ENCODE assay signal across 17 cellular contexts in the genomic region with DNA sequence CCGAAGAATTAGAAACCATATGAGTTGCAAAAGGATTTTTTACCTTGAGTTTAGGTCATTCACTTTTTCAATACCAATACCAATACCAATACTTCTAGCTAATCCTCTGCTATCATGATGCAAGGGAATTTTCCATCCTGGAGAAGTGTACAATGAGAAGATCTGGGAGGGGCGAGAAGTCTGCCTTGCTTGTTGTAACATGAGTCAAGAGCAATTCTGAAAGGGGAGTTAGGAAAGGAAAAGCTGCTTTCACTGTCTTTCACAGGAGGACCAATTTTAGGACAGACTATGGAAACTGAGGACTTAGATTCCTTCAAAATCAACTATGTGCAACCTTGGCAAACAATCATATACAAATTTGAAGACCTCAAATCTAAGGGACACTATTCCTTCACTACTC.
DNase-seq lines count a peak whose midpoint lies in the region; ATAC-seq and TF ChIP-seq lines count a peak whose summit lies in the region.
"Had no signal": no experiment of that assay in that cellular context is flagged by ENCODE, and none has a peak within 500 bp of the region (broad histone marks: within the 10 kb centered on the region; RNA-seq: fewer than 3 reads in every experiment).

No MANE protein-coding gene starts in this region.

- WGBS in neuronal stem cell (ENCODE audit: extremely low coverage in 2 of 2, insufficient read length in 2 of 2, insufficient replicate concordance in 1 of 2), 2 donors = no CpG with 5 or more reads among the region's 2 CpGs
- WGBS in hepatocyte (ENCODE audit: low lambda C conversion rate, missing lambda C conversion rate) = 81% methylated on average over 2 of the region's 2 CpGs

- H3K27me3 ChIP-seq in PC-3 (ENCODE audit: low read length) (no peaks in the 10 kb centered on the region), neuronal stem cell (ENCODE audit: control insufficient read depth in 3 of 3, insufficient read depth in 3 of 3, low read depth in 1 of 3, low read length in 3 of 3) (no peaks in the 10 kb centered on the region), hepatocyte (no peaks in the 10 kb centered on the region)

- H4K20me1 ChIP-seq in PC-3 (ENCODE audit: low read length) = no peaks in the 10 kb centered on the region
- no peaks in the 10 kb centered on the region for H4K20me1 ChIP-seq in hepatocyte (ENCODE audit: insufficient read depth, poor library complexity, severe bottlenecking)

- no peak for ATAC-seq in PC-3
- ATAC-seq: activated T-cell treated with anti-CD3 and anti-CD28 coated beads, Interleukin-2, amount 50 U/mL, for 72 hours; left cardiac atrium; natural killer cell treated with Interleukin-12 subunit alpha and Interleukin-12 subunit beta and Interleukin-15 and Interleukin-18, amount 100 ng/mL, for 72 hours; Panc1; sciatic nerve had no signal

- H3K9ac ChIP-seq in PC-3 (ENCODE audit: low read length) (no peak overlapping the region), neuronal stem cell (ENCODE audit: low read depth, low read length, poor library complexity) (no peak overlapping the region)

- H4K8ac ChIP-seq in neuronal stem cell (ENCODE audit: low read depth, low read length) = no peak overlapping the region

- no TSS peak for BruUV-seq in PC-3 (replicated peaks; lab: Mats Ljungman, UMichigan)

- TF ChIP-seq CTCF in PC-3 (conservative IDR thresholded peaks at IDR 0.05; ENCODE audit: low read depth, low read length) = no peak
- no peak for TF ChIP-seq CTCF in epithelial cell of esophagus (IDR thresholded peaks at IDR 0.05; ENCODE audit: insufficient read depth, low read depth, low read length, missing control alignments)
- TF ChIP-seq CTCF in hepatocyte (IDR thresholded peaks at IDR 0.05; ENCODE audit: poor library complexity) = no peak

- H3K4me1 ChIP-seq in PC-3 (ENCODE audit: insufficient read depth, low read length) (peaks cover 25% of the 10 kb centered on the region), neuronal stem cell (ENCODE audit: control insufficient read depth in 2 of 2, insufficient read depth in 1 of 2, low read depth in 1 of 2, low read length in 2 of 2) (no peaks in the 10 kb centered on the region), hepatocyte (ENCODE audit: insufficient read depth) (no peaks in the 10 kb centered on the region)

- DNase-seq in EL (peak; percentile 58), PC-3 (peak; percentile 8), epithelial cell of esophagus (ENCODE audit: low read depth) (peak; percentile 80), neuronal stem cell (ENCODE audit: low spot score) (peak; percentile 12), NCI-H2227 (lab: John Stamatoyannopoulos, UW; ENCODE audit: unreplicated experiment) (no peak), hepatocyte (ENCODE audit: low spot score) (no peak), H4 (ENCODE audit: low spot score) (no peak)
- DNase-seq: activated T-cell treated with anti-CD3 and anti-CD28 coated beads, Interleukin-2, amount 50 U/mL, for 72 hours; aorta; effector CD8-positive, alpha-beta T cell; glutamatergic neuron; left cardiac atrium; NCI-H524; stimulated activated naive CD4-positive, alpha-beta T cell had no signal

- H3K4me2 ChIP-seq in PC-3 (ENCODE audit: low read length) (peak overlapping the region; percentile 26; the same call in 1 of the 2 replicates), neuronal stem cell (ENCODE audit: insufficient read depth, low read length, poor library complexity, severe bottlenecking) (no peak overlapping the region), hepatocyte (no peak overlapping the region)

- POLR2A ChIA-PET in PC-3 (lab: Charles Lee; ENCODE audit: unreplicated experiment) = no interaction called here

- no peaks in the 10 kb centered on the region for H3K36me3 ChIP-seq in PC-3 (ENCODE audit: low read depth, low read length)
- no peaks in the 10 kb centered on the region for H3K36me3 ChIP-seq in neuronal stem cell (replicated peaks in 1 of 2; ENCODE audit: control insufficient read depth in 2 of 2, insufficient read depth in 2 of 2, low read length in 2 of 2)
- no peaks in the 10 kb centered on the region for H3K36me3 ChIP-seq in hepatocyte (replicated peaks; ENCODE audit: insufficient read depth, low read depth)

- H3K4me3 ChIP-seq in PC-3 (ENCODE audit: low read length) (no peak overlapping the region), epithelial cell of esophagus (ENCODE audit: low read length) (no peak overlapping the region), neuronal stem cell (ENCODE audit: low read length in 2 of 2) (no peak overlapping the region), hepatocyte (no peak overlapping the region)

- no peak overlapping the region for H3K18ac ChIP-seq in neuronal stem cell (ENCODE audit: low read length)

- no peaks in the 10 kb centered on the region for H3K79me1 ChIP-seq in neuronal stem cell (ENCODE audit: low read depth, low read length)

- H3K9me3 ChIP-seq in PC-3 (ENCODE audit: low read length) = no peaks in the 10 kb centered on the region
- H3K9me3 ChIP-seq in neuronal stem cell (replicated peaks in 1 of 2; ENCODE audit: control insufficient read depth in 2 of 2, insufficient read depth in 1 of 2, low read depth in 1 of 2, low read length in 2 of 2) = no peaks in the 10 kb centered on the region
- H3K9me3 ChIP-seq in hepatocyte (ENCODE audit: low read depth) = no peaks in the 10 kb centered on the region

- H2BK120ac ChIP-seq in neuronal stem cell (ENCODE audit: low read depth, low read length) = no peak overlapping the region

- H2BK12ac ChIP-seq in neuronal stem cell (ENCODE audit: low read length) = no peak overlapping the region

- H2AK5ac ChIP-seq in neuronal stem cell (ENCODE audit: low read depth, low read length) = no peak overlapping the region

- H3K4ac ChIP-seq in neuronal stem cell (ENCODE audit: low read length) = no peak overlapping the region

- H3K79me2 ChIP-seq in PC-3 (ENCODE audit: low read length) (no peaks in the 10 kb centered on the region), hepatocyte (no peaks in the 10 kb centered on the region)

- H2AFZ ChIP-seq in PC-3 (ENCODE audit: low read length) (no peak overlapping the region), neuronal stem cell (ENCODE audit: low read length) (peak overlapping the region; percentile 50), hepatocyte (no peak overlapping the region)

- intact Hi-C loops in PC-3 (cut with micrococcal nuclease) = loop anchor here (5.0 kb wide), 1 partner anchor 75 kb away; no protein-coding TSS in a partner anchor

- H2BK5ac ChIP-seq in neuronal stem cell (ENCODE audit: low read length) = no peak overlapping the region

- CTCF ChIA-PET in PC-3 (lab: Charles Lee) = interaction anchor here (0.7 kb wide), 1 partner anchor 16 kb away, joined by 4 read pairs; no protein-coding TSS in a partner anchor

- no peak overlapping the region for H4K91ac ChIP-seq in neuronal stem cell (ENCODE audit: low read depth, low read length, poor library complexity)

- H3K9me2 ChIP-seq in PC-3 (replicated peaks; ENCODE audit: low read length) = no peaks in the 10 kb centered on the region
- no peaks in the 10 kb centered on the region for H3K9me2 ChIP-seq in hepatocyte (replicated peaks; ENCODE audit: insufficient read depth)

- no peak overlapping the region for H3K14ac ChIP-seq in neuronal stem cell (ENCODE audit: low read length)

- no peaks in the 10 kb centered on the region for H3F3A ChIP-seq in PC-3 (ENCODE audit: low read length, unreplicated experiment)

- H3K23ac ChIP-seq in neuronal stem cell (ENCODE audit: low read depth, low read length, poor library complexity) = no peak overlapping the region

- H2BK15ac ChIP-seq in neuronal stem cell (ENCODE audit: low read length) = no peak overlapping the region

- H3K27ac ChIP-seq in PC-3 (ENCODE audit: low read length) (no peak overlapping the region), neuronal stem cell (replicated peaks; ENCODE audit: low read length) (no peak overlapping the region), hepatocyte (no peak overlapping the region)

Comparison
In these comparisons a context has a peak if more than half of its experiments do, and no peak if none do; other contexts are left out.
1. DNase-seq: peak in EL (single experiment), PC-3 (single experiment), epithelial cell of esophagus (single experiment) and neuronal stem cell (single experiment); none in NCI-H2227 (single experiment), hepatocyte (single experiment) and H4 (single experiment).